In the genomic region with DNA sequence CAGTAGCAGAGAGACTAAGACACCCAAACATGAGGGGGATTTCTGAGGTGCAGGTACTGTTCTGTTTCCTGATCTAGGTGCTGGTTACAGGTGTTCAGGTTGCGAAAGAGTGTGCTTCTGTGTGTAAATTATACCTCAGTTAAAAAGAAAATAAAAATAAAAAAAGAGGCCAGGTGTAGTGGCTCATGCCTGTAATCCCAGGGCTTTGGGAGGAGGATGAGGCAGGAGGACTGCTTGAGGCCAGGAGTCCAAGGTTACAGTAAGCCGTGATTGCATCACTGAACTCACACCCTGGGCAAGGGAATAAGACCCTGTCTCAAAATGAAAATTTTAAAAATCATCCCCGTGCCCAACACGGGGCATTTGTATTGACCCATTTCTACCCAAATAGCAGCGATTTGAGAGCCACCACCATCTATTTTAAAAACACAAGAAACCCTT, we compare ENCODE assay signal across 1 cellular context.
A peak's percentile ranks its signal among the peaks of the same experiment; 100 is the strongest.
TF ChIP-seq lines count a peak whose summit lies in the region.

No MANE protein-coding gene starts in this region.

TF ChIP-seq in HepG2, 621 proteins besides CTCF, POLR2A, EP300 and RAD21 (continues in another document):
- no peak for TF ChIP-seq SIN3A (IDR thresholded peaks at IDR 0.05; ENCODE audit: borderline replicate concordance, low read depth, low read length)
- TF ChIP-seq ZFP1 (CRISPR knock-in tag; IDR thresholded peaks at IDR 0.05), result no peak
- TF ChIP-seq REPIN1 (CRISPR knock-in tag; IDR thresholded peaks at IDR 0.05; ENCODE audit: borderline replicate concordance, low read depth), result 0 out of 2 replicates have a peak, but pooled peaks have one; percentile 3
- no peak for TF ChIP-seq ZNF547 (CRISPR knock-in tag; IDR thresholded peaks at IDR 0.05)
- no peak for TF ChIP-seq KAT2B (IDR thresholded peaks at IDR 0.05; ENCODE audit: borderline replicate concordance, low read depth, low read length)
- no peak for TF ChIP-seq ZNF260 (CRISPR knock-in tag; IDR thresholded peaks at IDR 0.05; ENCODE audit: borderline replicate concordance, low read depth)
- TF ChIP-seq SRSF9 (IDR thresholded peaks at IDR 0.05; ENCODE audit: borderline replicate concordance, insufficient read depth, low read depth, low read length, poor library complexity, severe bottlenecking), result no peak
- no peak for TF ChIP-seq TMF1 (CRISPR knock-in tag; IDR thresholded peaks at IDR 0.05; ENCODE audit: low read depth)
- no peak for TF ChIP-seq ZKSCAN8 (CRISPR knock-in tag; IDR thresholded peaks at IDR 0.05; ENCODE audit: borderline replicate concordance)
- no peak for TF ChIP-seq ARNT2 (CRISPR knock-in tag; IDR thresholded peaks at IDR 0.05; ENCODE audit: low read depth)
- TF ChIP-seq, protein P1, sequence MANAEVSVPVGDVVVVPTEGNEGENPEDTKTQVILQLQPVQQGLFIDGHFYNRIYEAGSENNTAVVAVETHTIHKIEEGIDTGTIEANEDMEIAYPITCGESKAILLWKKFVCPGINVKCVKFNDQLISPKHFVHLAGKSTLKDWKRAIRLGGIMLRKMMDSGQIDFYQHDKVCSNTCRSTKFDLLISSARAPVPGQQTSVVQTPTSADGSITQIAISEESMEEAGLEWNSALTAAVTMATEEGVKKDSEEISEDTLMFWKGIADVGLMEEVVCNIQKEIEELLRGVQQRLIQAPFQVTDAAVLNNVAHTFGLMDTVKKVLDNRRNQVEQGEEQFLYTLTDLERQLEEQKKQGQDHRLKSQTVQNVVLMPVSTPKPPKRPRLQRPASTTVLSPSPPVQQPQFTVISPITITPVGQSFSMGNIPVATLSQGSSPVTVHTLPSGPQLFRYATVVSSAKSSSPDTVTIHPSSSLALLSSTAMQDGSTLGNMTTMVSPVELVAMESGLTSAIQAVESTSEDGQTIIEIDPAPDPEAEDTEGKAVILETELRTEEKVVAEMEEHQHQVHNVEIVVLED (CRISPR knock-in tag; IDR thresholded peaks at IDR 0.05; ENCODE audit: borderline replicate concordance), result no peak
- TF ChIP-seq, protein P2, sequence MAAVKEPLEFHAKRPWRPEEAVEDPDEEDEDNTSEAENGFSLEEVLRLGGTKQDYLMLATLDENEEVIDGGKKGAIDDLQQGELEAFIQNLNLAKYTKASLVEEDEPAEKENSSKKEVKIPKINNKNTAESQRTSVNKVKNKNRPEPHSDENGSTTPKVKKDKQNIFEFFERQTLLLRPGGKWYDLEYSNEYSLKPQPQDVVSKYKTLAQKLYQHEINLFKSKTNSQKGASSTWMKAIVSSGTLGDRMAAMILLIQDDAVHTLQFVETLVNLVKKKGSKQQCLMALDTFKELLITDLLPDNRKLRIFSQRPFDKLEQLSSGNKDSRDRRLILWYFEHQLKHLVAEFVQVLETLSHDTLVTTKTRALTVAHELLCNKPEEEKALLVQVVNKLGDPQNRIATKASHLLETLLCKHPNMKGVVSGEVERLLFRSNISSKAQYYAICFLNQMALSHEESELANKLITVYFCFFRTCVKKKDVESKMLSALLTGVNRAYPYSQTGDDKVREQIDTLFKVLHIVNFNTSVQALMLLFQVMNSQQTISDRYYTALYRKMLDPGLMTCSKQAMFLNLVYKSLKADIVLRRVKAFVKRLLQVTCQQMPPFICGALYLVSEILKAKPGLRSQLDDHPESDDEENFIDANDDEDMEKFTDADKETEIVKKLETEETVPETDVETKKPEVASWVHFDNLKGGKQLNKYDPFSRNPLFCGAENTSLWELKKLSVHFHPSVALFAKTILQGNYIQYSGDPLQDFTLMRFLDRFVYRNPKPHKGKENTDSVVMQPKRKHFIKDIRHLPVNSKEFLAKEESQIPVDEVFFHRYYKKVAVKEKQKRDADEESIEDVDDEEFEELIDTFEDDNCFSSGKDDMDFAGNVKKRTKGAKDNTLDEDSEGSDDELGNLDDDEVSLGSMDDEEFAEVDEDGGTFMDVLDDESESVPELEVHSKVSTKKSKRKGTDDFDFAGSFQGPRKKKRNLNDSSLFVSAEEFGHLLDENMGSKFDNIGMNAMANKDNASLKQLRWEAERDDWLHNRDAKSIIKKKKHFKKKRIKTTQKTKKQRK (IDR thresholded peaks at IDR 0.05; ENCODE audit: low read length), result no peak
- TF ChIP-seq ZNF629 (CRISPR knock-in tag; conservative IDR thresholded peaks at IDR 0.05), result peak; percentile 76; the same call in 1 of the 2 replicates
- no peak for TF ChIP-seq ZNF7 (CRISPR knock-in tag; IDR thresholded peaks at IDR 0.05)
- 0 out of 2 replicates have a peak, but pooled peaks have one; percentile 12 for TF ChIP-seq DPF2 (CRISPR knock-in tag; IDR thresholded peaks at IDR 0.05; ENCODE audit: borderline replicate concordance, low read depth)
- peak; percentile 35; the same call in 1 of the 2 replicates for TF ChIP-seq GFI1 (CRISPR knock-in tag; IDR thresholded peaks at IDR 0.05; ENCODE audit: borderline replicate concordance)
- no peak for TF ChIP-seq MEF2D (CRISPR knock-in tag; IDR thresholded peaks at IDR 0.05)
- TF ChIP-seq, protein P3, sequence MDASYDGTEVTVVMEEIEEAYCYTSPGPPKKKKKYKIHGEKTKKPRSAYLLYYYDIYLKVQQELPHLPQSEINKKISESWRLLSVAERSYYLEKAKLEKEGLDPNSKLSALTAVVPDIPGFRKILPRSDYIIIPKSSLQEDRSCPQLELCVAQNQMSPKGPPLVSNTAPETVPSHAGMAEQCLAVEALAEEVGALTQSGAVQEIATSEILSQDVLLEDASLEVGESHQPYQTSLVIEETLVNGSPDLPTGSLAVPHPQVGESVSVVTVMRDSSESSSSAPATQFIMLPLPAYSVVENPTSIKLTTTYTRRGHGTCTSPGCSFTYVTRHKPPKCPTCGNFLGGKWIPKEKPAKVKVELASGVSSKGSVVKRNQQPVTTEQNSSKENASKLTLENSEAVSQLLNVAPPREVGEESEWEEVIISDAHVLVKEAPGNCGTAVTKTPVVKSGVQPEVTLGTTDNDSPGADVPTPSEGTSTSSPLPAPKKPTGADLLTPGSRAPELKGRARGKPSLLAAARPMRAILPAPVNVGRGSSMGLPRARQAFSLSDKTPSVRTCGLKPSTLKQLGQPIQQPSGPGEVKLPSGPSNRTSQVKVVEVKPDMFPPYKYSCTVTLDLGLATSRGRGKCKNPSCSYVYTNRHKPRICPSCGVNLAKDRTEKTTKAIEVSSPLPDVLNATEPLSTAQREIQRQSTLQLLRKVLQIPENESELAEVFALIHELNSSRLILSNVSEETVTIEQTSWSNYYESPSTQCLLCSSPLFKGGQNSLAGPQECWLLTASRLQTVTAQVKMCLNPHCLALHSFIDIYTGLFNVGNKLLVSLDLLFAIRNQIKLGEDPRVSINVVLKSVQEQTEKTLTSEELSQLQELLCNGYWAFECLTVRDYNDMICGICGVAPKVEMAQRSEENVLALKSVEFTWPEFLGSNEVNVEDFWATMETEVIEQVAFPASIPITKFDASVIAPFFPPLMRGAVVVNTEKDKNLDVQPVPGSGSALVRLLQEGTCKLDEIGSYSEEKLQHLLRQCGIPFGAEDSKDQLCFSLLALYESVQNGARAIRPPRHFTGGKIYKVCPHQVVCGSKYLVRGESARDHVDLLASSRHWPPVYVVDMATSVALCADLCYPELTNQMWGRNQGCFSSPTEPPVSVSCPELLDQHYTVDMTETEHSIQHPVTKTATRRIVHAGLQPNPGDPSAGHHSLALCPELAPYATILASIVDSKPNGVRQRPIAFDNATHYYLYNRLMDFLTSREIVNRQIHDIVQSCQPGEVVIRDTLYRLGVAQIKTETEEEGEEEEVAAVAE (CRISPR knock-in tag; IDR thresholded peaks at IDR 0.05; ENCODE audit: borderline replicate concordance), result no peak
- TF ChIP-seq KLF9 (CRISPR knock-in tag; IDR thresholded peaks at IDR 0.05; ENCODE audit: low read depth), result no peak
- no peak for TF ChIP-seq ZNF20 (CRISPR knock-in tag; IDR thresholded peaks at IDR 0.05)
- no peak for TF ChIP-seq KDM3A (CRISPR knock-in tag; IDR thresholded peaks at IDR 0.05; ENCODE audit: low read depth)
- no peak for TF ChIP-seq ZBTB1 (CRISPR knock-in tag; IDR thresholded peaks at IDR 0.05; ENCODE audit: borderline replicate concordance)
- no peak for TF ChIP-seq ZNF782 (CRISPR knock-in tag; IDR thresholded peaks at IDR 0.05; ENCODE audit: borderline replicate concordance)
- TF ChIP-seq, protein P4, sequence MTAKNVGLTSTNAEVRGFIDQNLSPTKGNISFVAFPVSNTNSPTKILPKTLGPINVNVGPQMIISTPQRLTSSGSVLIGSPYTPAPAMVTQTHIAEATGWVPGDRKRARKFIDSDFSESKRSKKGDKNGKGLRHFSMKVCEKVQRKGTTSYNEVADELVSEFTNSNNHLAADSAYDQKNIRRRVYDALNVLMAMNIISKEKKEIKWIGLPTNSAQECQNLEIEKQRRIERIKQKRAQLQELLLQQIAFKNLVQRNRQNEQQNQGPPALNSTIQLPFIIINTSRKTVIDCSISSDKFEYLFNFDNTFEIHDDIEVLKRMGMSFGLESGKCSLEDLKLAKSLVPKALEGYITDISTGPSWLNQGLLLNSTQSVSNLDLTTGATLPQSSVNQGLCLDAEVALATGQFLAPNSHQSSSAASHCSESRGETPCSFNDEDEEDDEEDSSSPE (CRISPR knock-in tag; IDR thresholded peaks at IDR 0.05), result no peak
- TF ChIP-seq, protein P5, sequence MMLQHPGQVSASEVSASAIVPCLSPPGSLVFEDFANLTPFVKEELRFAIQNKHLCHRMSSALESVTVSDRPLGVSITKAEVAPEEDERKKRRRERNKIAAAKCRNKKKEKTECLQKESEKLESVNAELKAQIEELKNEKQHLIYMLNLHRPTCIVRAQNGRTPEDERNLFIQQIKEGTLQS (CRISPR knock-in tag; IDR thresholded peaks at IDR 0.05), result peak; percentile 19; the same call in 1 of the 2 replicates
- TF ChIP-seq, protein P6, sequence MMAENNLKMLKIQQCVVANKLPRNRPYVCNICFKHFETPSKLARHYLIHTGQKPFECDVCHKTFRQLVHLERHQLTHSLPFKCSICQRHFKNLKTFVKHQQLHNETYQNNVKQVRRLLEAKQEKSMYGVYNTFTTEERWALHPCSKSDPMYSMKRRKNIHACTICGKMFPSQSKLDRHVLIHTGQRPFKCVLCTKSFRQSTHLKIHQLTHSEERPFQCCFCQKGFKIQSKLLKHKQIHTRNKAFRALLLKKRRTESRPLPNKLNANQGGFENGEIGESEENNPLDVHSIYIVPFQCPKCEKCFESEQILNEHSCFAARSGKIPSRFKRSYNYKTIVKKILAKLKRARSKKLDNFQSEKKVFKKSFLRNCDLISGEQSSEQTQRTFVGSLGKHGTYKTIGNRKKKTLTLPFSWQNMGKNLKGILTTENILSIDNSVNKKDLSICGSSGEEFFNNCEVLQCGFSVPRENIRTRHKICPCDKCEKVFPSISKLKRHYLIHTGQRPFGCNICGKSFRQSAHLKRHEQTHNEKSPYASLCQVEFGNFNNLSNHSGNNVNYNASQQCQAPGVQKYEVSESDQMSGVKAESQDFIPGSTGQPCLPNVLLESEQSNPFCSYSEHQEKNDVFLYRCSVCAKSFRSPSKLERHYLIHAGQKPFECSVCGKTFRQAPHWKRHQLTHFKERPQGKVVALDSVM (CRISPR knock-in tag; IDR thresholded peaks at IDR 0.05), result peak; percentile 92; the same call in 1 of the 2 replicates
- TF ChIP-seq, protein P7, sequence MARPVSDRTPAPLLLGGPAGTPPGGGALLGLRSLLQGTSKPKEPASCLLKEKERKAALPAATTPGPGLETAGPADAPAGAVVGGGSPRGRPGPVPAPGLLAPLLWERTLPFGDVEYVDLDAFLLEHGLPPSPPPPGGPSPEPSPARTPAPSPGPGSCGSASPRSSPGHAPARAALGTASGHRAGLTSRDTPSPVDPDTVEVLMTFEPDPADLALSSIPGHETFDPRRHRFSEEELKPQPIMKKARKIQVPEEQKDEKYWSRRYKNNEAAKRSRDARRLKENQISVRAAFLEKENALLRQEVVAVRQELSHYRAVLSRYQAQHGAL (CRISPR knock-in tag; IDR thresholded peaks at IDR 0.05; ENCODE audit: not compliant biosample characterization), result no peak
- TF ChIP-seq PHF5A (CRISPR knock-in tag; IDR thresholded peaks at IDR 0.05; ENCODE audit: low read depth, unreplicated experiment), result no peak
- no peak for TF ChIP-seq RBAK (CRISPR knock-in tag; IDR thresholded peaks at IDR 0.05)
- no peak for TF ChIP-seq ZSCAN29 (CRISPR knock-in tag; conservative IDR thresholded peaks at IDR 0.05)
- TF ChIP-seq MEIS2 (CRISPR knock-in tag; IDR thresholded peaks at IDR 0.05), result no peak
- no peak for TF ChIP-seq PCBP1 (IDR thresholded peaks at IDR 0.05; ENCODE audit: borderline replicate concordance, low read depth, low read length)
- no peak for TF ChIP-seq PPARG (CRISPR knock-in tag; conservative IDR thresholded peaks at IDR 0.05)
- TF ChIP-seq TSC22D2 (CRISPR knock-in tag; IDR thresholded peaks at IDR 0.05; ENCODE audit: borderline replicate concordance), result no peak
- no peak for TF ChIP-seq MTF2 (CRISPR knock-in tag; IDR thresholded peaks at IDR 0.05; ENCODE audit: borderline replicate concordance)
- peak; percentile 74 for TF ChIP-seq HNF4A (CRISPR knock-in tag; IDR thresholded peaks at IDR 0.05)
- TF ChIP-seq PCBP2 (optimal IDR thresholded peaks at IDR 0.05; ENCODE audit: low read depth, low read length, poor library complexity, severe bottlenecking), result no peak
- TF ChIP-seq ZNF780A (CRISPR knock-in tag; IDR thresholded peaks at IDR 0.05), result no peak
- no peak for TF ChIP-seq SMC3 (IDR thresholded peaks at IDR 0.05; ENCODE audit: low read length)
- no peak for TF ChIP-seq NR2F6 (IDR thresholded peaks at IDR 0.05)
- TF ChIP-seq NR2F6 (CRISPR knock-in tag; IDR thresholded peaks at IDR 0.05), result peak; percentile 42; the same call in 1 of the 2 replicates
- TF ChIP-seq JUND (CRISPR knock-in tag; IDR thresholded peaks at IDR 0.05), result no peak
- no peak for TF ChIP-seq ZSCAN9 (CRISPR knock-in tag; IDR thresholded peaks at IDR 0.05; ENCODE audit: borderline replicate concordance)
- TF ChIP-seq, protein P8, sequence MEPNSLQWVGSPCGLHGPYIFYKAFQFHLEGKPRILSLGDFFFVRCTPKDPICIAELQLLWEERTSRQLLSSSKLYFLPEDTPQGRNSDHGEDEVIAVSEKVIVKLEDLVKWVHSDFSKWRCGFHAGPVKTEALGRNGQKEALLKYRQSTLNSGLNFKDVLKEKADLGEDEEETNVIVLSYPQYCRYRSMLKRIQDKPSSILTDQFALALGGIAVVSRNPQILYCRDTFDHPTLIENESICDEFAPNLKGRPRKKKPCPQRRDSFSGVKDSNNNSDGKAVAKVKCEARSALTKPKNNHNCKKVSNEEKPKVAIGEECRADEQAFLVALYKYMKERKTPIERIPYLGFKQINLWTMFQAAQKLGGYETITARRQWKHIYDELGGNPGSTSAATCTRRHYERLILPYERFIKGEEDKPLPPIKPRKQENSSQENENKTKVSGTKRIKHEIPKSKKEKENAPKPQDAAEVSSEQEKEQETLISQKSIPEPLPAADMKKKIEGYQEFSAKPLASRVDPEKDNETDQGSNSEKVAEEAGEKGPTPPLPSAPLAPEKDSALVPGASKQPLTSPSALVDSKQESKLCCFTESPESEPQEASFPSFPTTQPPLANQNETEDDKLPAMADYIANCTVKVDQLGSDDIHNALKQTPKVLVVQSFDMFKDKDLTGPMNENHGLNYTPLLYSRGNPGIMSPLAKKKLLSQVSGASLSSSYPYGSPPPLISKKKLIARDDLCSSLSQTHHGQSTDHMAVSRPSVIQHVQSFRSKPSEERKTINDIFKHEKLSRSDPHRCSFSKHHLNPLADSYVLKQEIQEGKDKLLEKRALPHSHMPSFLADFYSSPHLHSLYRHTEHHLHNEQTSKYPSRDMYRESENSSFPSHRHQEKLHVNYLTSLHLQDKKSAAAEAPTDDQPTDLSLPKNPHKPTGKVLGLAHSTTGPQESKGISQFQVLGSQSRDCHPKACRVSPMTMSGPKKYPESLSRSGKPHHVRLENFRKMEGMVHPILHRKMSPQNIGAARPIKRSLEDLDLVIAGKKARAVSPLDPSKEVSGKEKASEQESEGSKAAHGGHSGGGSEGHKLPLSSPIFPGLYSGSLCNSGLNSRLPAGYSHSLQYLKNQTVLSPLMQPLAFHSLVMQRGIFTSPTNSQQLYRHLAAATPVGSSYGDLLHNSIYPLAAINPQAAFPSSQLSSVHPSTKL (CRISPR knock-in tag; IDR thresholded peaks at IDR 0.05), result peak; percentile 58
